In genomic region chr16:16052916-16053315, GRCh38 we compare ENCODE assay signal across 18 cellular contexts.
A peak's percentile ranks its signal among the peaks of the same experiment; 100 is the strongest.
DNase-seq lines count a peak whose midpoint lies in the region; TF ChIP-seq lines count a peak whose summit lies in the region.
"Had no signal": no experiment of that assay in that cellular context is flagged by ENCODE, and none has a peak within 500 bp of the region (broad histone marks: within the 10 kb centered on the region; RNA-seq: fewer than 3 reads in every experiment).

No MANE protein-coding gene starts in this region.

- H3K27me3 Mint-ChIP-seq in HFFc6 (ENCODE audit: insufficient read depth) = peaks cover 3% of the 10 kb centered on the region; the same call in 1 of the 2 replicates
- H3K27me3 Mint-ChIP-seq: IgD-negative memory B cell had no signal

- no peaks in the 10 kb centered on the region for H3K4me1 ChIP-seq in colonic mucosa
- H3K4me1 ChIP-seq: Peyer's patch had no signal

- 0 out of 2 replicates have a peak overlapping the region, but pooled peaks have one; percentile 19 for H3K27ac Mint-ChIP-seq in HFFc6
- H3K27ac Mint-ChIP-seq: IgD-negative memory B cell had no signal

- no peaks in the 10 kb centered on the region for H3K9me3 ChIP-seq in colonic mucosa
- H3K9me3 ChIP-seq: Peyer's patch had no signal

- peaks cover 38% of the 10 kb centered on the region for H3K36me3 Mint-ChIP-seq in HFFc6 (ENCODE audit: low read depth)

- no peak overlapping the region for H3K4me3 Mint-ChIP-seq in HFFc6
- H3K4me3 Mint-ChIP-seq: IgD-negative memory B cell had no signal

- intact Hi-C loops in colonic mucosa (cut with DNase I) = no loop called here

- H3K9ac ChIP-seq in colonic mucosa (ENCODE audit: low read depth in 2 of 2, low read length in 2 of 2) = no peak overlapping the region

- no peaks in the 10 kb centered on the region for H3K36me3 ChIP-seq in colonic mucosa

- TF ChIP-seq CTCF in HFFc6 (IDR thresholded peaks at IDR 0.05) = no peak
- no peak for TF ChIP-seq CTCF in colonic mucosa (IDR thresholded peaks at IDR 0.05)

- H3K27me3 ChIP-seq in colonic mucosa = no peaks in the 10 kb centered on the region
- H3K27me3 ChIP-seq: Peyer's patch had no signal

- H3K4me3 ChIP-seq in colonic mucosa = no peak overlapping the region
- H3K4me3 ChIP-seq: Peyer's patch had no signal

- H3K9me3 Mint-ChIP-seq in HFFc6 = no peaks in the 10 kb centered on the region
- H3K9me3 Mint-ChIP-seq: IgD-negative memory B cell had no signal

- no peak overlapping the region for H3K27ac ChIP-seq in colonic mucosa
- H3K27ac ChIP-seq: 22Rv1, C4-2B, Peyer's patch had no signal

- DNase-seq in A172 (ENCODE audit: low spot score) (peak; percentile 25), HFFc6 (no peak), astrocyte of the hippocampus (ENCODE audit: low read depth, low spot score) (peak; percentile 39), hepatic stellate cell (ENCODE audit: low spot score) (peak; percentile 24), NCI-H2196 treated with DMSO at 0.1 percent for 48 hours (lab: John Stamatoyannopoulos, UW; ENCODE audit: unreplicated experiment) (no peak), colonic mucosa (no peak), amniotic stem cell (lab: John Stamatoyannopoulos, UW) (no peak)
- no peak for DNase-seq in activated T-cell treated with anti-CD3 and anti-CD28 coated beads, Interleukin-2, amount 50 U/mL, for 48 hours
- DNase-seq: NCI-H1417, NCI-H2029, NCI-H2171 treated with DMSO at 0.1 percent for 48 hours, NCI-H510A, NCI-H82, Peyer's patch, SHP77 had no signal

- H3K4me1 Mint-ChIP-seq in HFFc6 (ENCODE audit: low read depth) = no peaks in the 10 kb centered on the region

Comparison
In these comparisons a context has a peak if more than half of its experiments do, and no peak if none do; other contexts are left out.
1. DNase-seq: peak in A172 (single experiment), astrocyte of the hippocampus (single experiment) and hepatic stellate cell (single experiment); none in HFFc6 (single experiment), NCI-H2196 treated with DMSO at 0.1 percent for 48 hours (single experiment), colonic mucosa (single experiment), amniotic stem cell (single experiment) and activated T-cell treated with anti-CD3 and anti-CD28 coated beads, Interleukin-2, amount 50 U/mL, for 48 hours (0 of 2).